In the genomic region with DNA sequence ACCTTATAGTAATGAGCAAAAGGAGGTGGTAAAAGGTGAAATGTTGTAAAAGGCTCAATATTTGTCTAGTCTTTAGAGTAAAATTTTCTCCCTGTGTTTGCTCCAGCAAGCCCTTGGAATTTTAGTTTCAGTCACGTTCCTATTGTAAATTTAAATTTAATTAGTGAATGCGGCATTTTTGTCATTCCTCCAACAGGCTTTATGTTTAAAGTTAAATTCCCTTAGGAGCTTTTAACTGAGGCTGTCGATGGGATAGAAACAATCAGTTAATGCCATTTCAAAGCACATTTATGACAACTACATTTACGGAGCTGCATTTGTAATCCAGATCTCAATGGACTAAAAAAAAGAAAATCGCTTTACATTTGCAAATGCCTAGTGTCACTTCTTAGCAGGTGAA, we compare ENCODE assay signal across 1 cellular context.
TF ChIP-seq lines count a peak whose summit lies in the region.

No MANE protein-coding gene starts in this region.

TF ChIP-seq in GM23338, 12 proteins besides CTCF, POLR2A, EP300 and RAD21 (continued from another document):
- TF ChIP-seq, protein P1, sequence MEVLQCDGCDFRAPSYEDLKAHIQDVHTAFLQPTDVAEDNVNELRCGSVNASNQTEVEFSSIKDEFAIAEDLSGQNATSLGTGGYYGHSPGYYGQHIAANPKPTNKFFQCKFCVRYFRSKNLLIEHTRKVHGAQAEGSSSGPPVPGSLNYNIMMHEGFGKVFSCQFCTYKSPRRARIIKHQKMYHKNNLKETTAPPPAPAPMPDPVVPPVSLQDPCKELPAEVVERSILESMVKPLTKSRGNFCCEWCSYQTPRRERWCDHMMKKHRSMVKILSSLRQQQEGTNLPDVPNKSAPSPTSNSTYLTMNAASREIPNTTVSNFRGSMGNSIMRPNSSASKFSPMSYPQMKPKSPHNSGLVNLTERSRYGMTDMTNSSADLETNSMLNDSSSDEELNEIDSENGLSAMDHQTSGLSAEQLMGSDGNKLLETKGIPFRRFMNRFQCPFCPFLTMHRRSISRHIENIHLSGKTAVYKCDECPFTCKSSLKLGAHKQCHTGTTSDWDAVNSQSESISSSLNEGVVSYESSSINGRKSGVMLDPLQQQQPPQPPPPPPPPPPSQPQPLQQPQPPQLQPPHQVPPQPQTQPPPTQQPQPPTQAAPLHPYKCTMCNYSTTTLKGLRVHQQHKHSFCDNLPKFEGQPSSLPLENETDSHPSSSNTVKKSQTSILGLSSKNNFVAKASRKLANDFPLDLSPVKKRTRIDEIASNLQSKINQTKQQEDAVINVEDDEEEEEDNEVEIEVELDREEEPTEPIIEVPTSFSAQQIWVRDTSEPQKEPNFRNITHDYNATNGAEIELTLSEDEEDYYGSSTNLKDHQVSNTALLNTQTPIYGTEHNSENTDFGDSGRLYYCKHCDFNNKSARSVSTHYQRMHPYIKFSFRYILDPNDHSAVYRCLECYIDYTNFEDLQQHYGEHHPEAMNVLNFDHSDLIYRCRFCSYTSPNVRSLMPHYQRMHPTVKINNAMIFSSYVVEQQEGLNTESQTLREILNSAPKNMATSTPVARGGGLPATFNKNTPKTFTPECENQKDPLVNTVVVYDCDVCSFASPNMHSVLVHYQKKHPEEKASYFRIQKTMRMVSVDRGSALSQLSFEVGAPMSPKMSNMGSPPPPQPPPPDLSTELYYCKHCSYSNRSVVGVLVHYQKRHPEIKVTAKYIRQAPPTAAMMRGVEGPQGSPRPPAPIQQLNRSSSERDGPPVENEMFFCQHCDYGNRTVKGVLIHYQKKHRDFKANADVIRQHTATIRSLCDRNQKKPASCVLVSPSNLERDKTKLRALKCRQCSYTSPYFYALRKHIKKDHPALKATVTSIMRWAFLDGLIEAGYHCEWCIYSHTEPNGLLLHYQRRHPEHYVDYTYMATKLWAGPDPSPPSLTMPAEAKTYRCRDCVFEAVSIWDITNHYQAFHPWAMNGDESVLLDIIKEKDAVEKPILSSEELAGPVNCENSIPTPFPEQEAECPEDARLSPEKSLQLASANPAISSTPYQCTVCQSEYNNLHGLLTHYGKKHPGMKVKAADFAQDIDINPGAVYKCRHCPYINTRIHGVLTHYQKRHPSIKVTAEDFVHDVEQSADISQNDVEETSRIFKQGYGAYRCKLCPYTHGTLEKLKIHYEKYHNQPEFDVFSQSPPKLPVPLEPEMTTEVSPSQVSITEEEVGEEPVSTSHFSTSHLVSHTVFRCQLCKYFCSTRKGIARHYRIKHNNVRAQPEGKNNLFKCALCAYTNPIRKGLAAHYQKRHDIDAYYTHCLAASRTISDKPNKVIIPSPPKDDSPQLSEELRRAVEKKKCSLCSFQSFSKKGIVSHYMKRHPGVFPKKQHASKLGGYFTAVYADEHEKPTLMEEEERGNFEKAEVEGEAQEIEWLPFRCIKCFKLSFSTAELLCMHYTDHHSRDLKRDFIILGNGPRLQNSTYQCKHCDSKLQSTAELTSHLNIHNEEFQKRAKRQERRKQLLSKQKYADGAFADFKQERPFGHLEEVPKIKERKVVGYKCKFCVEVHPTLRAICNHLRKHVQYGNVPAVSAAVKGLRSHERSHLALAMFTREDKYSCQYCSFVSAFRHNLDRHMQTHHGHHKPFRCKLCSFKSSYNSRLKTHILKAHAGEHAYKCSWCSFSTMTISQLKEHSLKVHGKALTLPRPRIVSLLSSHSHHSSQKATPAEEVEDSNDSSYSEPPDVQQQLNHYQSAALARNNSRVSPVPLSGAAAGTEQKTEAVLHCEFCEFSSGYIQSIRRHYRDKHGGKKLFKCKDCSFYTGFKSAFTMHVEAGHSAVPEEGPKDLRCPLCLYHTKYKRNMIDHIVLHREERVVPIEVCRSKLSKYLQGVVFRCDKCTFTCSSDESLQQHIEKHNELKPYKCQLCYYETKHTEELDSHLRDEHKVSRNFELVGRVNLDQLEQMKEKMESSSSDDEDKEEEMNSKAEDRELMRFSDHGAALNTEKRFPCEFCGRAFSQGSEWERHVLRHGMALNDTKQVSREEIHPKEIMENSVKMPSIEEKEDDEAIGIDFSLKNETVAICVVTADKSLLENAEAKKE (CRISPR knock-in tag; IDR thresholded peaks at IDR 0.05): no peak
- TF ChIP-seq EZH2phosphoT487 (IDR thresholded peaks at IDR 0.05; ENCODE audit: unreplicated experiment): no peak
- TF ChIP-seq, protein P2, sequence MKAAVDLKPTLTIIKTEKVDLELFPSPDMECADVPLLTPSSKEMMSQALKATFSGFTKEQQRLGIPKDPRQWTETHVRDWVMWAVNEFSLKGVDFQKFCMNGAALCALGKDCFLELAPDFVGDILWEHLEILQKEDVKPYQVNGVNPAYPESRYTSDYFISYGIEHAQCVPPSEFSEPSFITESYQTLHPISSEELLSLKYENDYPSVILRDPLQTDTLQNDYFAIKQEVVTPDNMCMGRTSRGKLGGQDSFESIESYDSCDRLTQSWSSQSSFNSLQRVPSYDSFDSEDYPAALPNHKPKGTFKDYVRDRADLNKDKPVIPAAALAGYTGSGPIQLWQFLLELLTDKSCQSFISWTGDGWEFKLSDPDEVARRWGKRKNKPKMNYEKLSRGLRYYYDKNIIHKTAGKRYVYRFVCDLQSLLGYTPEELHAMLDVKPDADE (IDR thresholded peaks at IDR 0.05): no peak
